8 cellular contexts compared by ENCODE assay signal in the genomic region with DNA sequence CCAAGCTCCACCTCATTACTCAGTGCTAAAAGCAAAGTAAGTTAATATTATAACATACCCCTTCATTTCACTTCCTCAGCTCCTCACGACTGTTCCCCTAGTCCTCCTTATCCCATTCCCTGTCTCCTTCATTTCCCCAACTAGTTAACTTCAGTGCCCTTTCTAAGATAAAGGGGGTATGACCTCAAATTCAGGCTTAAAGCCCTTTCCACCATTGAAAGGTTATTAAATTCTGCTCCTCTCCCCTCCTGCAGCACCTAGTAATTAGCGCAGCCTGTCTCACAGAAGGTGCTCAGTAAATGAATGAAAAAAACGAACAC. TPM values are rescaled to one million over a fixed set of nuclear protein-coding genes. Genes with fewer than 3 reads are reported as not detected.
A peak's percentile ranks its signal among the peaks of the same experiment; 100 is the strongest.
DNase-seq lines count a peak whose midpoint lies in the region; ATAC-seq and TF ChIP-seq lines count a peak whose summit lies in the region.

No MANE protein-coding gene starts in this region.

- H3K9me3 ChIP-seq in right lobe of liver: no peaks in the 10 kb centered on the region
- H3K9me3 ChIP-seq in tibial artery: no peaks in the 10 kb centered on the region

- peak overlapping the region; percentile 42 for H3K4me3 ChIP-seq in astrocyte of the spinal cord (ENCODE audit: low read depth, low read length)
- H3K4me3 ChIP-seq in right lobe of liver: peak overlapping the region; percentile 62 to 69 (median 65)
- peak overlapping the region; percentile 59 to 74 for H3K4me3 ChIP-seq in tibial artery

- H3K27ac ChIP-seq in right lobe of liver: peak overlapping the region; percentile 96 to 99 (median 96)
- H3K27ac ChIP-seq in tibial artery: peak overlapping the region; percentile 91 to 97

- H3K4me1 ChIP-seq in right lobe of liver: peaks cover 0 to 11% (median 0%) of the 10 kb centered on the region in 4 donors
- H3K4me1 ChIP-seq in tibial artery: peaks cover 0 to 16% (median 13%) of the 10 kb centered on the region in 4 donors

- no peak for ATAC-seq in activated T-cell treated with anti-CD3 and anti-CD28 coated beads, Interleukin-2, amount 50 U/mL, for 72 hours (replicated peaks in 1 of 2)
- ATAC-seq in right lobe of liver (no peak), GM18867 (IDR thresholded peaks at IDR 0.05; ENCODE audit: unreplicated experiment) (no peak)

- intact Hi-C loops in right lobe of liver (cut with DNase I): no loop called here
- intact Hi-C loops in tibial artery (cut with DNase I; ENCODE audit: low total_unique reads): no loop called here
- intact Hi-C loops in head of caudate nucleus (cut with DNase I): loop anchor here (5.0 kb wide), 1 partner anchor 227 kb away; the partner anchor contains the start of genes ANKMY2 and BZW2

- DNase-seq in activated T-cell treated with anti-CD3 and anti-CD28 coated beads, Interleukin-2, amount 50 U/mL, for 72 hours: no peak
- no peak for DNase-seq in activated T-cell treated with anti-CD3 and anti-CD28 coated beads, Interleukin-2, amount 50 U/mL, for 1 hour
- no peak for DNase-seq in astrocyte of the spinal cord (ENCODE audit: low read depth, low spot score)
- DNase-seq in right lobe of liver: no peak
- DNase-seq in tibial artery: no peak
- no peak for DNase-seq in head of caudate nucleus
- DNase-seq in UCSD-AML1 (lab: John Stamatoyannopoulos, UW; ENCODE audit: unreplicated experiment): no peak

- peak overlapping the region; percentile 88 for H3K27ac Mint-ChIP-seq in activated T-cell treated with anti-CD3 and anti-CD28 coated beads, Interleukin-2, amount 50 U/mL, for 72 hours

- H3K9me3 Mint-ChIP-seq in activated T-cell treated with anti-CD3 and anti-CD28 coated beads, Interleukin-2, amount 50 U/mL, for 72 hours: peaks cover 0 to 1% of the 10 kb centered on the region in 2 donors

- H3K27me3 ChIP-seq in right lobe of liver (no peaks in the 10 kb centered on the region), tibial artery (no peaks in the 10 kb centered on the region)

- no peaks in the 10 kb centered on the region for H3K27me3 Mint-ChIP-seq in activated T-cell treated with anti-CD3 and anti-CD28 coated beads, Interleukin-2, amount 50 U/mL, for 72 hours (ENCODE audit: low read depth)

- peaks cover 0 to 5% of the 10 kb centered on the region in 2 donors for H3K36me3 Mint-ChIP-seq in activated T-cell treated with anti-CD3 and anti-CD28 coated beads, Interleukin-2, amount 50 U/mL, for 72 hours (ENCODE audit: insufficient read depth in 2 of 2)

- H3K4me3 Mint-ChIP-seq in activated T-cell treated with anti-CD3 and anti-CD28 coated beads, Interleukin-2, amount 50 U/mL, for 72 hours: peak overlapping the region; percentile 92 to 93

- H3K36me3 ChIP-seq in right lobe of liver: no peaks in the 10 kb centered on the region
- H3K36me3 ChIP-seq in tibial artery: no peaks in the 10 kb centered on the region

- no peak for TF ChIP-seq POLR2A in right lobe of liver (IDR thresholded peaks at IDR 0.05)

- WGBS in right lobe of liver (ENCODE audit: insufficient coverage, low coverage, low lambda C conversion rate, missing lambda C conversion rate): 0% methylated on average over 3 of the region's 3 CpGs

- TF ChIP-seq CTCF in astrocyte of the spinal cord (IDR thresholded peaks at IDR 0.05; ENCODE audit: low read depth, low read length) (no peak), right lobe of liver (IDR thresholded peaks at IDR 0.05) (no peak), tibial artery (IDR thresholded peaks at IDR 0.05) (no peak)

- peaks cover 22% of the 10 kb centered on the region for H3K4me1 Mint-ChIP-seq in activated T-cell treated with anti-CD3 and anti-CD28 coated beads, Interleukin-2, amount 50 U/mL, for 72 hours (ENCODE audit: low read depth)

- in situ Hi-C loops in astrocyte of the spinal cord (cut with HindIII; ENCODE audit: low sequenced_read_pairs): no loop called here

RNA-seq across cellular contexts. Expression of gene CRPPA, which starts 1.0 kb away (rescaled TPM):
- total RNA-seq in activated T-cell treated with anti-CD3 and anti-CD28 coated beads, Interleukin-2, amount 50 U/mL, for 72 hours: under 1 TPM; 0.53 to 0.86 TPM
- 1 to 10 TPM; 1.2 to 3.3 (median 2.5) TPM for total RNA-seq in right lobe of liver

RNA-seq across cellular contexts. Expression of gene SOSTDC1, which starts 45.2 kb away (rescaled TPM):
- total RNA-seq in activated T-cell treated with anti-CD3 and anti-CD28 coated beads, Interleukin-2, amount 50 U/mL, for 72 hours: not detected
- not detected for total RNA-seq in right lobe of liver
